22 cellular contexts compared by ENCODE assay signal in the genomic region with DNA sequence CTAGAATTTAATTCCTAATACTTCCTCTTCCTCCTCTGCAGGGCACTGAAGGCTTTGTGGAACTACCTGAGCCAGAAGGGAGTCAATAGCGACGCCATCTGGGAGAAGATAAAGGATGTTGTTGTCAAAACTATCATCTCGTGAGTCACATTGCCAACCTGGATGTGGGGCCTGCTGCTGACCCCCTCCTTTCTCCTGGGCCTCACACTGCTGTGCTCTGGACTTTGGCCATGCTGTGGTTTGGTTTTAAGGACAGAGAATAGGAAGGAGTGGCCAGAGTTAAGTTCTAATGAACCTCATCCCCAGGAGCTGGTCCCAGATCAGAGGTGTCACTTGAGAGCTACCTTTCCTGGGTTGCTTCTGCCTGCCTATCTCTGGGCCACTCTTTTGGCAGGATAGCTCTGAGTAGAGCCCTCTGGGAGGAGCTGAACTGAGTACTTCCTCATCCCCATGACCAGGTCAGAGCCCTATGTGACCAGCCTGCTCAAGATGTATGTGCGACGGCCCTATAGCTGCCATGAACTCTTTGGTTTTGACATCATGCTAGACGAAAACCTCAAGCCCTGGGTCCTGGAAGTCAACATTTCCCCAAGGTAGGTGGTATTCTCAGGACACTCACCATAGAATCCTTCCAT.
"Had no signal": no experiment of that assay in that cellular context is flagged by ENCODE, and none has a peak within 500 bp of the region (broad histone marks: within the 10 kb centered on the region; RNA-seq: fewer than 3 reads in every experiment).

No MANE protein-coding gene starts in this region.

- DNase-seq: erythroblast; foreskin keratinocyte; kidney; left cardiac atrium; left ventricle myocardium superior; mesendoderm; naive thymus-derived CD4-positive, alpha-beta T cell; nephron progenitor cell; psoas muscle; retina; stimulated activated CD4-positive, alpha-beta T cell treated with anti-CD3 and anti-CD28 coated beads, Interleukin-2, amount 100 ng/mL, for 24 hours; stimulated activated CD4-positive, alpha-beta T cell treated with anti-CD3 and anti-CD28 coated beads, Interleukin-4, amount 100 ng/mL, for 4 hours; stimulated activated naive CD4-positive, alpha-beta T cell; stomach; substantia nigra; trophoblast cell had no signal

- H3K4me3 ChIP-seq: psoas muscle, stomach, thoracic aorta had no signal

- H3K27me3 Mint-ChIP-seq: naive thymus-derived CD4-positive, alpha-beta T cell had no signal

- ATAC-seq: foreskin keratinocyte; left cardiac atrium; left ventricle myocardium superior; naive thymus-derived CD4-positive, alpha-beta T cell; psoas muscle; sciatic nerve had no signal

- H3K4me1 ChIP-seq: foreskin keratinocyte had no signal

- H3K27ac ChIP-seq: foreskin keratinocyte, psoas muscle, stomach, thoracic aorta had no signal

- H3K9me3 Mint-ChIP-seq: dendritic cell treated with granulocyte-macrophage colony-stimulating factor and Interleukin-4, amounts not matched to agents 40 ng/mL and 50 ng/mL, for 4 days; naive thymus-derived CD4-positive, alpha-beta T cell; nephron progenitor cell had no signal

- H3K4me1 Mint-ChIP-seq: nephron progenitor cell had no signal

- H3K27ac Mint-ChIP-seq: dendritic cell treated with granulocyte-macrophage colony-stimulating factor and Interleukin-4, amounts not matched to agents 40 ng/mL and 50 ng/mL, for 4 days had no signal

- H3K4me3 Mint-ChIP-seq: dendritic cell treated with granulocyte-macrophage colony-stimulating factor and Interleukin-4, amounts not matched to agents 40 ng/mL and 50 ng/mL, for 4 days; naive thymus-derived CD4-positive, alpha-beta T cell; nephron progenitor cell had no signal

- FAIRE-seq: colon, endothelial cell of umbilical vein, kidney, urothelium cell line had no signal

- H3K27me3 ChIP-seq: foreskin keratinocyte, stomach had no signal

- H3K9me3 ChIP-seq: psoas muscle, stomach, thoracic aorta had no signal
